ENCODE assay signal across 1 cellular context in the genomic region with DNA sequence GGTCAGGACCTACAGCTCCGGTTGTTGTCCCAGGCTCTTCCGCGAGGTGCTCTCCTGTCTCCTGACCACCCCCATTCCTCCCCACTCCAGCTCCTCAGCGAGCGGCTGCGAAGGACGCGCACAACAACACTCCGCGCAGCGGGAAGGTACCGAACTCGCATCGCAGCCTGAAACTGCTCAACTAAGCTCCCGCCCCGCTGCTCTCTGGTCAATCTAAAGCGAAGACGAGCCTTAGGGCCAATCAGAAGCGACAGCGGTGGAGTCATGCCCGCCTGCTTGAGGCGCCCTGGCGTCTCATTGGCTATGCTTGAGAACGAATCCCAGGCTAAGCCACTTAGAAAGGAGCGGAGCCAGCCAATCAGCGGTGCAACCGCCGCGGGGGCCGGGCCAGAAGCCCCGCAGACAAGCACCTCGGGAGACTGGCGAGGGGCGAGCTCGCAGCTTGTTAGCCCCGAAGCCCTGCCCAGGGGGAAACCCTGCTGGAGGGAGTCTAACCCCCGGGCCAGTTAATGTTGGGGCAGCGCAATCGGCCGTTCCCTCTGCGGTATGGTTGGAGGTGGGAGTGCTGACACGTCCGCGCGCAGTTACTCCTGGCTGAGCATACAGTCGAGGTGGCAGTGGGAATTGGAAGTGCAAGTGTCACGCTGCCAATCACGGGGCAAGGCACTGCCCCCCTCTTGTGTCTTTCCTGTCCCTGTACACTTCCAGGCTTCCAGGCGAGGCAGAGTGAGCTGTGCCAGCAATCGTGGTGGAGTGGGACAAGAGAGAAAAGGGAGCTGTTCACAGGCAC.
TF ChIP-seq lines count a peak whose summit lies in the region.

No MANE protein-coding gene starts in this region.

TF ChIP-seq in HepG2, 621 proteins besides CTCF, POLR2A, EP300 and RAD21 (continued from another document and continues in another):
- no peak for TF ChIP-seq ZBTB20 (CRISPR knock-in tag; IDR thresholded peaks at IDR 0.05; ENCODE audit: borderline replicate concordance, low read depth)
- TF ChIP-seq, protein P1, sequence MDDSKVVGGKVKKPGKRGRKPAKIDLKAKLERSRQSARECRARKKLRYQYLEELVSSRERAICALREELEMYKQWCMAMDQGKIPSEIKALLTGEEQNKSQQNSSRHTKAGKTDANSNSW (CRISPR knock-in tag; IDR thresholded peaks at IDR 0.05; ENCODE audit: borderline replicate concordance), result no peak
- TF ChIP-seq GLI4 (CRISPR knock-in tag; IDR thresholded peaks at IDR 0.05; ENCODE audit: borderline replicate concordance), result peak; percentile 84; the same call in 1 of the 2 replicates
- no peak for TF ChIP-seq ZNF841 (CRISPR knock-in tag; IDR thresholded peaks at IDR 0.05; ENCODE audit: borderline replicate concordance)
- peak; percentile 94 for TF ChIP-seq THAP7 (CRISPR knock-in tag; IDR thresholded peaks at IDR 0.05)
- TF ChIP-seq ZNF549 (CRISPR knock-in tag; IDR thresholded peaks at IDR 0.05), result no peak
- TF ChIP-seq TEAD3 (CRISPR knock-in tag; optimal IDR thresholded peaks at IDR 0.05; ENCODE audit: borderline replicate concordance), result peak; percentile 10
- TF ChIP-seq ZNF44 (CRISPR knock-in tag; IDR thresholded peaks at IDR 0.05), result 0 out of 2 replicates have a peak, but pooled peaks have one; percentile 59
- TF ChIP-seq PLRG1 (conservative IDR thresholded peaks at IDR 0.05), result no peak
- no peak for TF ChIP-seq ZNF567 (CRISPR knock-in tag; IDR thresholded peaks at IDR 0.05; ENCODE audit: borderline replicate concordance)
- TF ChIP-seq RCOR2 (CRISPR knock-in tag; IDR thresholded peaks at IDR 0.05), result no peak
- no peak for TF ChIP-seq MTF1 (CRISPR knock-in tag; IDR thresholded peaks at IDR 0.05)
- TF ChIP-seq, protein P2, sequence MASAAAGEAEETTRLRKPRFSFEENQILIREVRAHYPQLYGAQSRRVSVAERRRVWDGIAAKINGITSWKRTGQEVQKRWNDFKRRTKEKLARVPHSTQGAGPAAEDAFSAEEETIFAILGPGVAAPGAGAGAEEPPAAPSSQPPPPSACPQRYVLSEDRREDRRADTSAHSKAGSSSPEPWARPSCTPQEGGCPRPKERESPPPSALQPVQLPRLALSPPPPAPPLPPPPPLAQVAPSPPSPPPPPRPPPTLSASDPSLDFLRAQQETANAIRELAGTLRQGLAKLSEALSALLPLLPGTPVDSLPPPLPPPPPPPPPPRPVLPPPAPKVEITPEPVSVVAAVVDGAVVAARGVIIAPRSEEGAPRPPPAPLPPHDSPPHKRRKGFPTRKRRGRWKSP (CRISPR knock-in tag; IDR thresholded peaks at IDR 0.05), result peak; percentile 86
- TF ChIP-seq ZNF337 (CRISPR knock-in tag; IDR thresholded peaks at IDR 0.05; ENCODE audit: borderline replicate concordance, low read depth), result no peak
- no peak for TF ChIP-seq ATF5 (CRISPR knock-in tag; IDR thresholded peaks at IDR 0.05; ENCODE audit: low read depth)
- TF ChIP-seq, protein P3, sequence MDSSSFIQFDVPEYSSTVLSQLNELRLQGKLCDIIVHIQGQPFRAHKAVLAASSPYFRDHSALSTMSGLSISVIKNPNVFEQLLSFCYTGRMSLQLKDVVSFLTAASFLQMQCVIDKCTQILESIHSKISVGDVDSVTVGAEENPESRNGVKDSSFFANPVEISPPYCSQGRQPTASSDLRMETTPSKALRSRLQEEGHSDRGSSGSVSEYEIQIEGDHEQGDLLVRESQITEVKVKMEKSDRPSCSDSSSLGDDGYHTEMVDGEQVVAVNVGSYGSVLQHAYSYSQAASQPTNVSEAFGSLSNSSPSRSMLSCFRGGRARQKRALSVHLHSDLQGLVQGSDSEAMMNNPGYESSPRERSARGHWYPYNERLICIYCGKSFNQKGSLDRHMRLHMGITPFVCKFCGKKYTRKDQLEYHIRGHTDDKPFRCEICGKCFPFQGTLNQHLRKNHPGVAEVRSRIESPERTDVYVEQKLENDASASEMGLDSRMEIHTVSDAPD (CRISPR knock-in tag; IDR thresholded peaks at IDR 0.05), result no peak
- peak; percentile 33; the same call in 1 of the 2 replicates for TF ChIP-seq ZMYM3 (CRISPR knock-in tag; IDR thresholded peaks at IDR 0.05)
- no peak for TF ChIP-seq ZNF7 (CRISPR knock-in tag; IDR thresholded peaks at IDR 0.05)
- TF ChIP-seq, protein P4, sequence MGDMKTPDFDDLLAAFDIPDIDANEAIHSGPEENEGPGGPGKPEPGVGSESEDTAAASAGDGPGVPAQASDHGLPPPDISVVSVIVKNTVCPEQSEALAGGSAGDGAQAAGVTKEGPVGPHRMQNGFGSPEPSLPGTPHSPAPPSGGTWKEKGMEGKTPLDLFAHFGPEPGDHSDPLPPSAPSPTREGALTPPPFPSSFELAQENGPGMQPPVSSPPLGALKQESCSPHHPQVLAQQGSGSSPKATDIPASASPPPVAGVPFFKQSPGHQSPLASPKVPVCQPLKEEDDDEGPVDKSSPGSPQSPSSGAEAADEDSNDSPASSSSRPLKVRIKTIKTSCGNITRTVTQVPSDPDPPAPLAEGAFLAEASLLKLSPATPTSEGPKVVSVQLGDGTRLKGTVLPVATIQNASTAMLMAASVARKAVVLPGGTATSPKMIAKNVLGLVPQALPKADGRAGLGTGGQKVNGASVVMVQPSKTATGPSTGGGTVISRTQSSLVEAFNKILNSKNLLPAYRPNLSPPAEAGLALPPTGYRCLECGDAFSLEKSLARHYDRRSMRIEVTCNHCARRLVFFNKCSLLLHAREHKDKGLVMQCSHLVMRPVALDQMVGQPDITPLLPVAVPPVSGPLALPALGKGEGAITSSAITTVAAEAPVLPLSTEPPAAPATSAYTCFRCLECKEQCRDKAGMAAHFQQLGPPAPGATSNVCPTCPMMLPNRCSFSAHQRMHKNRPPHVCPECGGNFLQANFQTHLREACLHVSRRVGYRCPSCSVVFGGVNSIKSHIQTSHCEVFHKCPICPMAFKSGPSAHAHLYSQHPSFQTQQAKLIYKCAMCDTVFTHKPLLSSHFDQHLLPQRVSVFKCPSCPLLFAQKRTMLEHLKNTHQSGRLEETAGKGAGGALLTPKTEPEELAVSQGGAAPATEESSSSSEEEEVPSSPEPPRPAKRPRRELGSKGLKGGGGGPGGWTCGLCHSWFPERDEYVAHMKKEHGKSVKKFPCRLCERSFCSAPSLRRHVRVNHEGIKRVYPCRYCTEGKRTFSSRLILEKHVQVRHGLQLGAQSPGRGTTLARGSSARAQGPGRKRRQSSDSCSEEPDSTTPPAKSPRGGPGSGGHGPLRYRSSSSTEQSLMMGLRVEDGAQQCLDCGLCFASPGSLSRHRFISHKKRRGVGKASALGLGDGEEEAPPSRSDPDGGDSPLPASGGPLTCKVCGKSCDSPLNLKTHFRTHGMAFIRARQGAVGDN (CRISPR knock-in tag; IDR thresholded peaks at IDR 0.05), result peak; percentile 92
- 0 out of 2 replicates have a peak, but pooled peaks have one; percentile 66 for TF ChIP-seq BRD4 (CRISPR knock-in tag; IDR thresholded peaks at IDR 0.05)
- no peak for TF ChIP-seq MYNN (CRISPR knock-in tag; IDR thresholded peaks at IDR 0.05; ENCODE audit: low read depth)
- no peak for TF ChIP-seq EED (CRISPR knock-in tag; IDR thresholded peaks at IDR 0.05)
- 0 out of 2 replicates have a peak, but pooled peaks have one; percentile 27 for TF ChIP-seq ZBTB46 (CRISPR knock-in tag; IDR thresholded peaks at IDR 0.05; ENCODE audit: borderline replicate concordance)
- peak; percentile 80 for TF ChIP-seq CREB1 (IDR thresholded peaks at IDR 0.05)
- TF ChIP-seq CREB1 (CRISPR knock-in tag; IDR thresholded peaks at IDR 0.05), result peak; percentile 84
- no peak for TF ChIP-seq NAIF1 (CRISPR knock-in tag; IDR thresholded peaks at IDR 0.05; ENCODE audit: borderline replicate concordance)
- TF ChIP-seq FOSL1 (CRISPR knock-in tag; IDR thresholded peaks at IDR 0.05; ENCODE audit: borderline replicate concordance), result no peak
- TF ChIP-seq, protein P5, sequence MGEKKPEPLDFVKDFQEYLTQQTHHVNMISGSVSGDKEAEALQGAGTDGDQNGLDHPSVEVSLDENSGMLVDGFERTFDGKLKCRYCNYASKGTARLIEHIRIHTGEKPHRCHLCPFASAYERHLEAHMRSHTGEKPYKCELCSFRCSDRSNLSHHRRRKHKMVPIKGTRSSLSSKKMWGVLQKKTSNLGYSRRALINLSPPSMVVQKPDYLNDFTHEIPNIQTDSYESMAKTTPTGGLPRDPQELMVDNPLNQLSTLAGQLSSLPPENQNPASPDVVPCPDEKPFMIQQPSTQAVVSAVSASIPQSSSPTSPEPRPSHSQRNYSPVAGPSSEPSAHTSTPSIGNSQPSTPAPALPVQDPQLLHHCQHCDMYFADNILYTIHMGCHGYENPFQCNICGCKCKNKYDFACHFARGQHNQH (CRISPR knock-in tag; IDR thresholded peaks at IDR 0.05), result 0 out of 2 replicates have a peak, but pooled peaks have one; percentile 17
- TF ChIP-seq, protein P6, sequence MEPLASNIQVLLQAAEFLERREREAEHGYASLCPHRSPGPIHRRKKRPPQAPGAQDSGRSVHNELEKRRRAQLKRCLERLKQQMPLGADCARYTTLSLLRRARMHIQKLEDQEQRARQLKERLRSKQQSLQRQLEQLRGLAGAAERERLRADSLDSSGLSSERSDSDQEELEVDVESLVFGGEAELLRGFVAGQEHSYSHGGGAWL (CRISPR knock-in tag; IDR thresholded peaks at IDR 0.05), result no peak
- no peak for TF ChIP-seq TCF7L2 (IDR thresholded peaks at IDR 0.05; ENCODE audit: low read depth, low read length)
- TF ChIP-seq, protein P7, sequence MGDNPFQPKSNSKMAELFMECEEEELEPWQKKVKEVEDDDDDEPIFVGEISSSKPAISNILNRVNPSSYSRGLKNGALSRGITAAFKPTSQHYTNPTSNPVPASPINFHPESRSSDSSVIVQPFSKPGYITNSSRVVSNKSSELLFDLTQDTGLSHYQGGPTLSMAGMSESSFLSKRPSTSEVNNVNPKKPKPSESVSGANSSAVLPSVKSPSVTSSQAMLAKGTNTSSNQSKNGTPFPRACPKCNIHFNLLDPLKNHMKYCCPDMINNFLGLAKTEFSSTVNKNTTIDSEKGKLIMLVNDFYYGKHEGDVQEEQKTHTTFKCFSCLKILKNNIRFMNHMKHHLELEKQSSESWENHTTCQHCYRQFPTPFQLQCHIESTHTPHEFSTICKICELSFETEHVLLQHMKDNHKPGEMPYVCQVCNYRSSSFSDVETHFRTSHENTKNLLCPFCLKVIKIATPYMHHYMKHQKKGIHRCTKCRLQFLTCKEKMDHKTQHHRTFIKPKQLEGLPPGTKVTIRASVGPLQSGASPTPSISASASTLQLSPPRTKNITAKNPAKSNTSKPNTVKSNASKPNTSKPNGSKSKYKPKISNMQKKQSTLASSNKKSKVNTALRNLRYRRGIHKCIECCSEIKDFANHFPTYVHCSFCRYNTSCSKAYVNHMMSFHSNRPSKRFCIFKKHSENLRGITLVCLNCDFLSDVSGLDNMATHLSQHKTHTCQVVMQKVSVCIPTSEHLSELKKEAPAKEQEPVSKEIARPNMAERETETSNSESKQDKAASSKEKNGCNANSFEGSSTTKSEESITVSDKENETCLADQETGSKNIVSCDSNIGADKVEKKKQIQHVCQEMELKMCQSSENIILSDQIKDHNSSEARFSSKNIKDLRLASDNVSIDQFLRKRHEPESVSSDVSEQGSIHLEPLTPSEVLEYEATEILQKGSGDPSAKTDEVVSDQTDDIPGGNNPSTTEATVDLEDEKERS (CRISPR knock-in tag; IDR thresholded peaks at IDR 0.05), result no peak
- TF ChIP-seq SIN3A (IDR thresholded peaks at IDR 0.05; ENCODE audit: borderline replicate concordance, low read depth, low read length), result no peak
- TF ChIP-seq, protein P8, sequence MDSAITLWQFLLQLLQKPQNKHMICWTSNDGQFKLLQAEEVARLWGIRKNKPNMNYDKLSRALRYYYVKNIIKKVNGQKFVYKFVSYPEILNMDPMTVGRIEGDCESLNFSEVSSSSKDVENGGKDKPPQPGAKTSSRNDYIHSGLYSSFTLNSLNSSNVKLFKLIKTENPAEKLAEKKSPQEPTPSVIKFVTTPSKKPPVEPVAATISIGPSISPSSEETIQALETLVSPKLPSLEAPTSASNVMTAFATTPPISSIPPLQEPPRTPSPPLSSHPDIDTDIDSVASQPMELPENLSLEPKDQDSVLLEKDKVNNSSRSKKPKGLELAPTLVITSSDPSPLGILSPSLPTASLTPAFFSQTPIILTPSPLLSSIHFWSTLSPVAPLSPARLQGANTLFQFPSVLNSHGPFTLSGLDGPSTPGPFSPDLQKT (CRISPR knock-in tag; IDR thresholded peaks at IDR 0.05; ENCODE audit: borderline replicate concordance), result no peak
- no peak for TF ChIP-seq ZNF737 (CRISPR knock-in tag; IDR thresholded peaks at IDR 0.05; ENCODE audit: borderline replicate concordance)
- TF ChIP-seq ZMYM4 (CRISPR knock-in tag; IDR thresholded peaks at IDR 0.05), result peak; percentile 80
- TF ChIP-seq, protein P9, sequence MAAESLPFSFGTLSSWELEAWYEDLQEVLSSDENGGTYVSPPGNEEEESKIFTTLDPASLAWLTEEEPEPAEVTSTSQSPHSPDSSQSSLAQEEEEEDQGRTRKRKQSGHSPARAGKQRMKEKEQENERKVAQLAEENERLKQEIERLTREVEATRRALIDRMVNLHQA (CRISPR knock-in tag; IDR thresholded peaks at IDR 0.05), result no peak
- no peak for TF ChIP-seq ZNF10 (CRISPR knock-in tag; IDR thresholded peaks at IDR 0.05; ENCODE audit: borderline replicate concordance, low read depth)
- TF ChIP-seq NFRKB (IDR thresholded peaks at IDR 0.05), result no peak
- TF ChIP-seq ZNF121 (CRISPR knock-in tag; IDR thresholded peaks at IDR 0.05), result no peak
- peak; percentile 51; the same call in 1 of the 2 replicates for TF ChIP-seq TAF1 (CRISPR knock-in tag; IDR thresholded peaks at IDR 0.05)
- no peak for TF ChIP-seq ZNF839 (CRISPR knock-in tag; IDR thresholded peaks at IDR 0.05; ENCODE audit: borderline replicate concordance)
